1 cellular context compared by ENCODE assay signal in genomic region chr22:32828150-32828549, GRCh38.
TF ChIP-seq lines count a peak whose summit lies in the region.

No MANE protein-coding gene starts in this region.

TF ChIP-seq in K562, 482 proteins besides CTCF, POLR2A, EP300 and RAD21:
- TF ChIP-seq NONO (IDR thresholded peaks at IDR 0.05; ENCODE audit: low read depth in 2 of 2, low read length in 1 of 2) (no peak), RFX1 (IDR thresholded peaks at IDR 0.05) (no peak), ZNF408 (CRISPR knock-in tag; IDR thresholded peaks at IDR 0.05; ENCODE audit: low read depth) (no peak), ZNF75A (CRISPR knock-in tag; IDR thresholded peaks at IDR 0.05) (no peak), RBM14 (IDR thresholded peaks at IDR 0.05; ENCODE audit: borderline replicate concordance, insufficient read depth, low read depth, low read length) (no peak), ELF4 (CRISPR knock-in tag; IDR thresholded peaks at IDR 0.05) (no peak), STAT5A (IDR thresholded peaks at IDR 0.05; ENCODE audit: borderline replicate concordance, low read length) (no peak), BDP1 (IDR thresholded peaks at IDR 0.05; ENCODE audit: insufficient read depth, insufficient read length) (no peak), MED1 (CRISPR knock-in tag; IDR thresholded peaks at IDR 0.05; ENCODE audit: borderline replicate concordance) (no peak), GMEB1 (CRISPR knock-in tag; IDR thresholded peaks at IDR 0.05) (no peak), U2AF1 (optimal IDR thresholded peaks at IDR 0.05; ENCODE audit: low read depth, low read length) (no peak)
- TF ChIP-seq, protein P1, sequence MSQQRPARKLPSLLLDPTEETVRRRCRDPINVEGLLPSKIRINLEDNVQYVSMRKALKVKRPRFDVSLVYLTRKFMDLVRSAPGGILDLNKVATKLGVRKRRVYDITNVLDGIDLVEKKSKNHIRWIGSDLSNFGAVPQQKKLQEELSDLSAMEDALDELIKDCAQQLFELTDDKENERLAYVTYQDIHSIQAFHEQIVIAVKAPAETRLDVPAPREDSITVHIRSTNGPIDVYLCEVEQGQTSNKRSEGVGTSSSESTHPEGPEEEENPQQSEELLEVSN (IDR thresholded peaks at IDR 0.05; ENCODE audit: borderline replicate concordance in 1 of 2, extremely low read depth in 1 of 2, insufficient read depth in 1 of 2, insufficient read length in 1 of 2, low read depth in 1 of 2, low read length in 1 of 2, poor library complexity in 1 of 2, severe bottlenecking in 1 of 2): no peak
- TF ChIP-seq, protein P2, sequence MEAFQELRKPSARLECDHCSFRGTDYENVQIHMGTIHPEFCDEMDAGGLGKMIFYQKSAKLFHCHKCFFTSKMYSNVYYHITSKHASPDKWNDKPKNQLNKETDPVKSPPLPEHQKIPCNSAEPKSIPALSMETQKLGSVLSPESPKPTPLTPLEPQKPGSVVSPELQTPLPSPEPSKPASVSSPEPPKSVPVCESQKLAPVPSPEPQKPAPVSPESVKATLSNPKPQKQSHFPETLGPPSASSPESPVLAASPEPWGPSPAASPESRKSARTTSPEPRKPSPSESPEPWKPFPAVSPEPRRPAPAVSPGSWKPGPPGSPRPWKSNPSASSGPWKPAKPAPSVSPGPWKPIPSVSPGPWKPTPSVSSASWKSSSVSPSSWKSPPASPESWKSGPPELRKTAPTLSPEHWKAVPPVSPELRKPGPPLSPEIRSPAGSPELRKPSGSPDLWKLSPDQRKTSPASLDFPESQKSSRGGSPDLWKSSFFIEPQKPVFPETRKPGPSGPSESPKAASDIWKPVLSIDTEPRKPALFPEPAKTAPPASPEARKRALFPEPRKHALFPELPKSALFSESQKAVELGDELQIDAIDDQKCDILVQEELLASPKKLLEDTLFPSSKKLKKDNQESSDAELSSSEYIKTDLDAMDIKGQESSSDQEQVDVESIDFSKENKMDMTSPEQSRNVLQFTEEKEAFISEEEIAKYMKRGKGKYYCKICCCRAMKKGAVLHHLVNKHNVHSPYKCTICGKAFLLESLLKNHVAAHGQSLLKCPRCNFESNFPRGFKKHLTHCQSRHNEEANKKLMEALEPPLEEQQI (IDR thresholded peaks at IDR 0.05): no peak
